Comparison of ENCODE assay signal across 13 cellular contexts in the genomic region with DNA sequence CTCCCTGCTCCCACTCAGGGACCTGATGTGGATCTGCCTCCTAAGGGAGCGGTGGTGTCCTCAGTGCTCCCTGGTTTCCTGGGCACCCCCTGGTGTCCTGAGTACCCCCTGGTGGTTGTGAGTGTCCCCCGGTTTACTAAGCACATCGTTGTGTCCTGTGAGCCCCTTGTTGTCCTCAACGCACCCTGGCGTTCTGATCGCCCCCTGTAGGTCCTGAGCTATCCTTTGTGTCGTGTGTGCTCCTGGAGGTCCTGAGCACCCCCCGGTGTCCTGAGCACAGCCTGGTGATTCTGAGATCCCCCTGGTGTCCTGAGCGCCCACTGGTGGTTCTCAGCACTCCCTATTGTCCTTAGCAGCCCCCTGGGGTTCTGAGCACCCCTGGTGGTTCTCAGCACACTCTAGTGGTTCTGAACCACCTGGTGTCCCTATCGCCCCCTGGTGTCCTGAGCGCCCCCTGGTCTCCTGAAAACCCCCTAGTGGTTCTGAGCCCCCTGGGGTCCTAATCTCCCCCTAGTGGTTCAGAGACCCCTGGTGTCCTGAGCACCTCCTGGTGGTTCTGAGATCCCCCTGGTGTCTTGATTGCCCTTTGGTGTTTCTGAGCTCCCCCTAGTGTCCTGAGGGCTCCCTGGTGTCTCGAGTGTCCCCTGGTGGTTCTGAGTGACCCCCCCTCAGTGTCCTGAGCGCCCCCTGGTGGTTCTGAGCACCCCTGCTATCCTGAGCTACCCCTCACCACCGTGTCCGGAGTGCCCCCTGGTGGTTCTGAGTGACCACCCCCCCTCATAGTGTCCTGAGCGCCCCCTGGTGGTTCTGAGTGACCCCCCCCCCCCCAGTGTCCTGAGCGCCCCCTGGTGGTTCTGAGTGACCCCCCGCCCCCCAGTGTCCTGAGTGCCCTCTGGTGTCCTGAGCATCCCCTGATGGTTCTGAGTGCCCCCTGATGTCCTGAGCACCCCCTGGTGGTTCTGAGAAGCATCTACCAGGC.
A peak's percentile ranks its signal among the peaks of the same experiment; 100 is the strongest.
DNase-seq lines count a peak whose midpoint lies in the region; ATAC-seq and TF ChIP-seq lines count a peak whose summit lies in the region.
"Had no signal": no experiment of that assay in that cellular context is flagged by ENCODE, and none has a peak within 500 bp of the region (broad histone marks: within the 10 kb centered on the region; RNA-seq: fewer than 3 reads in every experiment).

No MANE protein-coding gene starts in this region.

- CTCF ChIA-PET in activated CD4-positive, alpha-beta T cell treated with anti-CD3 and anti-CD28 coated beads for 36 hours (lab: Charles Lee): interaction anchor here (0.6 to 1.4 kb wide), 14 partner anchors 10 to 275 kb away, joined by 3 to 6 read pairs (median 4); no protein-coding TSS in a partner anchor

- POLR2A ChIA-PET in activated CD4-positive, alpha-beta T cell treated with anti-CD3 and anti-CD28 coated beads for 36 hours (lab: Charles Lee): no interaction called here

- peak; percentile 26 for ATAC-seq in activated CD4-positive, alpha-beta T cell treated with anti-CD3 and anti-CD28 coated beads for 36 hours
- ATAC-seq in GM19023 (IDR thresholded peaks at IDR 0.05; ENCODE audit: unreplicated experiment) (no peak), HG02623 (IDR thresholded peaks at IDR 0.05; ENCODE audit: unreplicated experiment) (no peak)
- ATAC-seq: CD8-positive, alpha-beta T cell had no signal

- TF ChIP-seq CTCF in GM13977 (IDR thresholded peaks at IDR 0.05; ENCODE audit: extremely low read depth, insufficient read depth, missing control alignments): peak; percentile 26

- intact Hi-C loops in activated CD4-positive, alpha-beta T cell treated with anti-CD3 and anti-CD28 coated beads for 36 hours (cut with DNase I, micrococcal nuclease): no loop called here

- H3K27ac Mint-ChIP-seq in activated CD4-positive, alpha-beta T cell treated with anti-CD3 and anti-CD28 coated beads for 36 hours: no peak overlapping the region
- H3K27ac Mint-ChIP-seq: CD8-positive, alpha-beta T cell had no signal

- H3K9me3 Mint-ChIP-seq in activated CD4-positive, alpha-beta T cell treated with anti-CD3 and anti-CD28 coated beads for 36 hours (ENCODE audit: low read depth): no peaks in the 10 kb centered on the region
- H3K9me3 Mint-ChIP-seq: CD8-positive, alpha-beta T cell had no signal

- H3K27me3 Mint-ChIP-seq in activated CD4-positive, alpha-beta T cell treated with anti-CD3 and anti-CD28 coated beads for 36 hours: no peaks in the 10 kb centered on the region

- H3K36me3 Mint-ChIP-seq in activated CD4-positive, alpha-beta T cell treated with anti-CD3 and anti-CD28 coated beads for 36 hours (ENCODE audit: low read depth): no peaks in the 10 kb centered on the region
- H3K36me3 Mint-ChIP-seq: CD8-positive, alpha-beta T cell had no signal

- DNase-seq in ACHN: peak; percentile 3
- DNase-seq in GM13977 (ENCODE audit: low spot score): peak; percentile 3
- DNase-seq in activated CD4-positive, alpha-beta T cell treated with anti-CD3 and anti-CD28 coated beads for 36 hours: peak; percentile 83
- peak; percentile 14 for DNase-seq in germinal center (ENCODE audit: low spot score)
- no peak for DNase-seq in EL
- DNase-seq in NCI-H2107 (lab: John Stamatoyannopoulos, UW): no peak
- DNase-seq: cerebellar nuclear complex, IMR-90, NCI-H748 treated with DMSO at 0.1 percent for 48 hours, thyroid gland had no signal

- H3K4me1 Mint-ChIP-seq in activated CD4-positive, alpha-beta T cell treated with anti-CD3 and anti-CD28 coated beads for 36 hours: peaks cover 16% of the 10 kb centered on the region

- in situ Hi-C loops in ACHN (cut with HindIII; ENCODE audit: low pct_ligation_motif_present, low pct_unique_long_range_greater_than_20kb, low sequenced_read_pairs) (no loop called here), GM13977 (cut with MboI; ENCODE audit: low pct_unique_long_range_greater_than_20kb, low sequenced_read_pairs, unreplicated experiment) (no loop called here)

- no peak overlapping the region for H3K4me3 Mint-ChIP-seq in activated CD4-positive, alpha-beta T cell treated with anti-CD3 and anti-CD28 coated beads for 36 hours
- H3K4me3 Mint-ChIP-seq: CD8-positive, alpha-beta T cell had no signal

Comparison
In these comparisons a context has a peak if more than half of its experiments do, and no peak if none do; other contexts are left out.
1. DNase-seq: peak in ACHN (single experiment), GM13977 (single experiment), activated CD4-positive, alpha-beta T cell treated with anti-CD3 and anti-CD28 coated beads for 36 hours (single experiment) and germinal center (single experiment); none in EL (single experiment) and NCI-H2107 (single experiment).